ENCODE assay signal across 2 cellular contexts in genomic region chr15:91022832-91023129, GRCh38.
TF ChIP-seq lines count a peak whose summit lies in the region.

No MANE protein-coding gene starts in this region.

TF ChIP-seq in SK-N-SH treated with all-trans-retinoic acid at 6 μM for 48 hours, 23 proteins besides CTCF, POLR2A, EP300 and RAD21 (continued from another document):
- TF ChIP-seq TSHZ2 (CRISPR knock-in tag; IDR thresholded peaks at IDR 0.05) (no peak), PPARA (CRISPR knock-in tag; IDR thresholded peaks at IDR 0.05; ENCODE audit: borderline replicate concordance) (no peak)

TF ChIP-seq in WTC11, 78 proteins besides CTCF, POLR2A, EP300 and RAD21 (continued from another document):
- TF ChIP-seq AR (CRISPR knock-in tag; IDR thresholded peaks at IDR 0.05): no peak
- TF ChIP-seq ZNF512 (CRISPR knock-in tag; IDR thresholded peaks at IDR 0.05; ENCODE audit: borderline replicate concordance): no peak
